1 cellular context compared by ENCODE assay signal in the genomic region with DNA sequence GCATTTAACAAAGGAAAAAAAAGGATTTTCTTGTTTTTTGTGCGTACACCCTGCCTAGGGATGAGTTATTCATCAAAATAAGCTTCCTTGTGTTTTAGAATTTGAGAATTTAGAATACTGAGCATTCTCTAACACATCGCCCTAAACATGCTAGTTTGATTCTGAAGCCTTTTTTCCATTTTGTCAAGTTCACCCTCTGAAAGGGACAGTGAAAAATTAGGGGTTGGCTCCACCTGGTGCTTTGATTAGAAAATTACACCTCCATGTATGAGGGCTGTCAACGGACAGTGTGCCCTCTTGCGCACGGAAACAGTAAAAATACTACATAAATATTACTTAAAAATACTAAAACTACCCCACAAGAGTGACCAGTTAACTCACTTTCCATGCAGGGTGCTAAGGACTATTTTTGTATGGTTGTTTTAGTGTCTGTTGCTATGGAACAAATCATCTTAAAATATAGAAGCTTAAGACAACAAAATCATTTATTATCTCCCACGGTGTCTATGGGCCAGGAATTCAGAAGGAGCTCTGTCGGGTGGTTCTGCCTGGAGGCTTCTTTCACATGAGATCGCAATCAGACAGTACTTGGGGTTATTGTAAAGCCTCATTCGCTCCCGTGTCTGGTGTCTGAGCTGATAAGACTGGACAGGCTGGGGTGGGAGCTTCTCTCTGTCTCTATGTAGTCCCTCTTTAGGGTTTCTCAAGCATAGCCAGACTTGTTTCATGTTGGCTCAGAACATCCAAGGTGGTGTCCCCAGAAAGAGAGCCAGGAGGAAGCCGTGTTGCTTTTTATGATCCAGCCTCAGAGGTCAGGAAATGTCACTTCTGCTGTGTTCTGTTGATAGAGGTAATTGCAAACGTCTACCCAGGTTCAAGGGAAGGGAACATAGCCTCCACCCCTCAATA.
TF ChIP-seq lines count a peak whose summit lies in the region.

No MANE protein-coding gene starts in this region.

TF ChIP-seq in endothelial cell of umbilical vein, 7 proteins besides CTCF, POLR2A, EP300 and RAD21:
- no peak for TF ChIP-seq FOS (IDR thresholded peaks at IDR 0.05; ENCODE audit: borderline replicate concordance, insufficient read depth, low read length)
- TF ChIP-seq MYC (IDR thresholded peaks at IDR 0.05; ENCODE audit: low read depth, low read length): no peak
- no peak for TF ChIP-seq JUN (IDR thresholded peaks at IDR 0.05; ENCODE audit: borderline replicate concordance, insufficient read depth, insufficient read length, low read depth)
- TF ChIP-seq, protein P1, sequence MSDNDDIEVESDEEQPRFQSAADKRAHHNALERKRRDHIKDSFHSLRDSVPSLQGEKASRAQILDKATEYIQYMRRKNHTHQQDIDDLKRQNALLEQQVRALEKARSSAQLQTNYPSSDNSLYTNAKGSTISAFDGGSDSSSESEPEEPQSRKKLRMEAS (IDR thresholded peaks at IDR 0.05; ENCODE audit: insufficient read depth, insufficient read length): no peak
- TF ChIP-seq EZH2 (IDR thresholded peaks at IDR 0.05; ENCODE audit: borderline replicate concordance, low read depth, low read length, severe bottlenecking): no peak
- TF ChIP-seq POLR2AphosphoS5 (IDR thresholded peaks at IDR 0.05; ENCODE audit: insufficient read depth, low read depth, low read length): no peak
- no peak for TF ChIP-seq GATA2 (IDR thresholded peaks at IDR 0.05; ENCODE audit: insufficient read depth, insufficient read length, low read depth, low read length)
TF ChIP-seq in endothelial cell of umbilical vein: peak in this region for 0.
